18 cellular contexts compared by ENCODE assay signal in genomic region chr7:80417211-80417793, GRCh38.
DNase-seq lines count a peak whose midpoint lies in the region; ATAC-seq and TF ChIP-seq lines count a peak whose summit lies in the region.
"Had no signal": no experiment of that assay in that cellular context is flagged by ENCODE, and none has a peak within 500 bp of the region (broad histone marks: within the 10 kb centered on the region; RNA-seq: fewer than 3 reads in every experiment).

No MANE protein-coding gene starts in this region.

- no peaks in the 10 kb centered on the region for H4K20me1 ChIP-seq in Loucy (ENCODE audit: insufficient read depth, low read length, poor library complexity, severe bottlenecking)
- H4K20me1 ChIP-seq: BLaER1 treated with 17β-estradiol and CSF1 and Interleukin-3, amounts not matched to agents 10 nM and 100 nM had no signal

- H3K27me3 Mint-ChIP-seq in glutamatergic neuron (ENCODE audit: unreplicated experiment), result peaks cover 2% of the 10 kb centered on the region
- H3K27me3 Mint-ChIP-seq: B cell; CD4-positive, alpha-beta T cell; CD8-positive, alpha-beta memory T cell had no signal

- H3K9me3 ChIP-seq in Loucy (ENCODE audit: insufficient read depth, low read depth, low read length), result no peaks in the 10 kb centered on the region
- H3K9me3 ChIP-seq: BLaER1 treated with 17β-estradiol and CSF1 and Interleukin-3, amounts not matched to agents 10 nM and 100 nM had no signal

- peak; percentile 48 for ATAC-seq in Right ventricle myocardium inferior
- no peak for ATAC-seq in Right ventricle myocardium superior (ENCODE audit: poor library complexity)
- ATAC-seq in GM21360 (IDR thresholded peaks at IDR 0.05; ENCODE audit: unreplicated experiment), result no peak

- H3K4me1 Mint-ChIP-seq in glutamatergic neuron (ENCODE audit: low read depth, unreplicated experiment), result peaks cover 15% of the 10 kb centered on the region
- H3K4me1 Mint-ChIP-seq: B cell; CD14-positive monocyte; CD8-positive, alpha-beta memory T cell had no signal

- no peak overlapping the region for H3K9ac ChIP-seq in Loucy (ENCODE audit: low read depth, low read length, poor library complexity, severe bottlenecking)
- H3K9ac ChIP-seq: BLaER1 treated with 17β-estradiol and CSF1 and Interleukin-3, amounts not matched to agents 10 nM and 100 nM; GM23248 had no signal

- TF ChIP-seq CTCF in Loucy (conservative IDR thresholded peaks at IDR 0.05; ENCODE audit: low read length) (no peak), glutamatergic neuron (IDR thresholded peaks at IDR 0.05; ENCODE audit: partially characterized antibody, unreplicated experiment) (no peak)

- no peaks in the 10 kb centered on the region for H3K36me3 ChIP-seq in Loucy (ENCODE audit: insufficient read depth, low read length)
- H3K36me3 ChIP-seq: BLaER1 treated with 17β-estradiol and CSF1 and Interleukin-3, amounts not matched to agents 10 nM and 100 nM had no signal

- intact Hi-C loops in Right ventricle myocardium inferior (cut with DNase I), result no loop called here
- intact Hi-C loops in Right ventricle myocardium superior (cut with DNase I), result no loop called here

- H3K9me2 ChIP-seq in Loucy (replicated peaks; ENCODE audit: low read depth, low read length), result no peaks in the 10 kb centered on the region

- no peaks in the 10 kb centered on the region for H3F3A ChIP-seq in Loucy (ENCODE audit: low read depth)

- H3K9me3 Mint-ChIP-seq in glutamatergic neuron (ENCODE audit: unreplicated experiment), result peaks cover 5% of the 10 kb centered on the region
- H3K9me3 Mint-ChIP-seq: CD14-positive monocyte; CD4-positive, alpha-beta T cell had no signal

- no peaks in the 10 kb centered on the region for H3K27me3 ChIP-seq in Loucy (ENCODE audit: insufficient read depth, low read length, poor library complexity, severe bottlenecking)
- H3K27me3 ChIP-seq: BLaER1 treated with 17β-estradiol and CSF1 and Interleukin-3, amounts not matched to agents 10 nM and 100 nM had no signal

- no peaks in the 10 kb centered on the region for H3K36me3 Mint-ChIP-seq in glutamatergic neuron (ENCODE audit: unreplicated experiment)
- H3K36me3 Mint-ChIP-seq: CD14-positive monocyte; CD8-positive, alpha-beta memory T cell had no signal

- H3K79me2 ChIP-seq in Loucy (ENCODE audit: insufficient read depth, low read length), result no peaks in the 10 kb centered on the region

- H3K27ac Mint-ChIP-seq in glutamatergic neuron (ENCODE audit: unreplicated experiment), result peak overlapping the region; percentile 55
- H3K27ac Mint-ChIP-seq: B cell; CD14-positive monocyte; CD4-positive, alpha-beta T cell; CD8-positive, alpha-beta memory T cell had no signal

- no peak overlapping the region for H3K4me3 ChIP-seq in Loucy (ENCODE audit: low read length, poor library complexity, severe bottlenecking)
- H3K4me3 ChIP-seq: BLaER1 treated with 17β-estradiol and CSF1 and Interleukin-3, amounts not matched to agents 10 nM and 100 nM; GM23248 had no signal

- no peak overlapping the region for H3K4me2 ChIP-seq in Loucy (ENCODE audit: low read depth, low read length, poor library complexity, severe bottlenecking)
- H3K4me2 ChIP-seq: BLaER1 treated with 17β-estradiol and CSF1 and Interleukin-3, amounts not matched to agents 10 nM and 100 nM had no signal

- H3K4me3 Mint-ChIP-seq in glutamatergic neuron (ENCODE audit: unreplicated experiment), result no peak overlapping the region
- H3K4me3 Mint-ChIP-seq: B cell; CD14-positive monocyte; CD4-positive, alpha-beta T cell; CD8-positive, alpha-beta memory T cell had no signal

- 0 out of 2 replicates have a peak overlapping the region, but pooled peaks have one; percentile 45 for H2AFZ ChIP-seq in Loucy (ENCODE audit: low read length)
- H2AFZ ChIP-seq: GM23248 had no signal

- DNase-seq in Right ventricle myocardium inferior (ENCODE audit: missing footprints), result no peak
- DNase-seq in Right ventricle myocardium superior, result no peak
- no peak for DNase-seq in glutamatergic neuron
- DNase-seq in activated CD4-positive, CD25-positive, alpha-beta regulatory T cell (lab: John Stamatoyannopoulos, UW), result no peak
- DNase-seq in HuH-7.5 (ENCODE audit: low spot score), result no peak
- DNase-seq: CD4-positive, alpha-beta T cell; CD8-positive, alpha-beta memory T cell; DMS 273 treated with DMSO at 0.1 percent for 48 hours; DMS53; DMS79 treated with DMSO at 0.1 percent for 48 hours; GM23248; H7; HCEC 1CT had no signal

- H3K4me1 ChIP-seq in Loucy (ENCODE audit: insufficient read depth, low read length, poor library complexity, severe bottlenecking), result peaks cover 10% of the 10 kb centered on the region
- H3K4me1 ChIP-seq: BLaER1 treated with 17β-estradiol and CSF1 and Interleukin-3, amounts not matched to agents 10 nM and 100 nM had no signal
